Comparison of ENCODE assay signal across 17 cellular contexts in genomic region chr17:69357701-69358100, GRCh38. TPM values are rescaled to one million over a fixed set of nuclear protein-coding genes. Genes with fewer than 3 reads are reported as not detected.
A peak's percentile ranks its signal among the peaks of the same experiment; 100 is the strongest.
DNase-seq lines count a peak whose midpoint lies in the region; ATAC-seq and TF ChIP-seq lines count a peak whose summit lies in the region.
"Had no signal": no experiment of that assay in that cellular context is flagged by ENCODE, and none has a peak within 500 bp of the region (broad histone marks: within the 10 kb centered on the region; RNA-seq: fewer than 3 reads in every experiment).

No MANE protein-coding gene starts in this region.

- peak; percentile 19 for TF ChIP-seq CTCF in choroid plexus epithelial cell (conservative IDR thresholded peaks at IDR 0.05; ENCODE audit: low read depth, low read length)
- peak; percentile 23 to 56 (median 38) for TF ChIP-seq CTCF in gastrocnemius medialis (IDR thresholded peaks at IDR 0.05 in 4 of 5, conservative IDR thresholded peaks at IDR 0.05 in 1 of 5)
- TF ChIP-seq CTCF in dorsolateral prefrontal cortex (IDR thresholded peaks at IDR 0.05 in 54 of 56, conservative IDR thresholded peaks at IDR 0.05 in 2 of 56; ENCODE audit: low read depth in 1 of 56, partially characterized antibody in 56 of 56): no peak

- peak overlapping the region; percentile 65 to 80 (median 76) for H3K27ac ChIP-seq in gastrocnemius medialis
- no peak overlapping the region for H3K27ac ChIP-seq in dorsolateral prefrontal cortex

- in situ Hi-C loops in gastrocnemius medialis (cut with MboI; ENCODE audit: low sequenced_read_pairs in 4 of 4): no loop called here

- H3K4me3 ChIP-seq in choroid plexus epithelial cell (ENCODE audit: low read depth, low read length): no peak overlapping the region
- no peak overlapping the region for H3K4me3 ChIP-seq in gastrocnemius medialis
- H3K4me3 ChIP-seq in dorsolateral prefrontal cortex: no peak overlapping the region
- H3K4me3 ChIP-seq: MG63 had no signal

- peaks cover 11 to 13% of the 10 kb centered on the region in 2 donors for H3K4me1 ChIP-seq in gastrocnemius medialis

- no peaks in the 10 kb centered on the region for H3K9me3 ChIP-seq in gastrocnemius medialis
- H3K9me3 ChIP-seq: MG63 had no signal

- DNase-seq in NCI-H524 (lab: John Stamatoyannopoulos, UW) (peak; percentile 19 to 79), NCI-H524 treated with DMSO at 0.1 percent for 48 hours (lab: John Stamatoyannopoulos, UW) (no peak), NCI-H2171 treated with DMSO at 0.1 percent for 48 hours (lab: John Stamatoyannopoulos, UW) (peak; percentile 92), choroid plexus epithelial cell (ENCODE audit: low read depth) (peak; percentile 32), gastrocnemius medialis (peak in 1 of 2 donors; percentile 37), globus pallidus (ENCODE audit: low spot score) (no peak), dorsolateral prefrontal cortex (no peak), GM19238 (ENCODE audit: insufficient read length, low spot score) (no peak)
- DNase-seq: ACHN; activated CD4-positive, alpha-beta memory T cell treated with anti-CD3 and anti-CD28 coated beads for 36 hours; anterior cingulate cortex; dermis blood vessel endothelial cell; H9; MG63; NCI-H345; occipital lobe had no signal

- no peaks in the 10 kb centered on the region for H3K36me3 ChIP-seq in gastrocnemius medialis
- H3K36me3 ChIP-seq: MG63 had no signal

- intact Hi-C loops in gastrocnemius medialis (cut with DNase I; ENCODE audit: low total_unique reads): loop anchor here (2.0 to 5.0 kb wide), 3 partner anchors 23 to 60 kb away; no protein-coding TSS in a partner anchor
- intact Hi-C loops in dorsolateral prefrontal cortex (cut with DNase I): no loop called here

- H3K27me3 ChIP-seq in gastrocnemius medialis: no peaks in the 10 kb centered on the region
- H3K27me3 ChIP-seq in dorsolateral prefrontal cortex: no peaks in the 10 kb centered on the region
- H3K27me3 ChIP-seq: MG63 had no signal

- peak; percentile 100 for ATAC-seq in gastrocnemius medialis
- ATAC-seq: activated T-helper 17 cell treated with anti-CD3 and anti-CD28 coated beads, Interleukin-2, amount 50 U/mL, for 72 hours had no signal

- no peak for TF ChIP-seq POLR2A in gastrocnemius medialis (IDR thresholded peaks at IDR 0.05)

RNA-seq across cellular contexts. Expression of gene ABCA5, which starts 30.8 kb away (rescaled TPM):
- total RNA-seq in gastrocnemius medialis (100 to 1,000 TPM in 2 of 4 donors, 10 to 100 TPM in 2; 62.8 to 228 (median 123) TPM), dorsolateral prefrontal cortex (100 to 1,000 TPM in 16 of 120 experiments, 10 to 100 TPM in 104; 45.0 to 118 (median 84.0) TPM)

RNA-seq across cellular contexts. Expression of gene MAP2K6, which starts 56.8 kb away (rescaled TPM):
- total RNA-seq in gastrocnemius medialis (100 to 1,000 TPM in 3 of 4 donors, 10 to 100 TPM in 1; 35.1 to 351 (median 223) TPM), dorsolateral prefrontal cortex (10 to 100 TPM in 119 of 120 experiments, 1 to 10 TPM in 1; 9.1 to 26.7 (median 17.7) TPM)

Comparison
In these comparisons a context has a peak if more than half of its experiments do, and no peak if none do; other contexts are left out.
1. DNase-seq: peak in NCI-H524 (2 of 2), NCI-H2171 treated with DMSO at 0.1 percent for 48 hours (single experiment) and choroid plexus epithelial cell (single experiment); none in NCI-H524 treated with DMSO at 0.1 percent for 48 hours (single experiment), globus pallidus (single experiment), dorsolateral prefrontal cortex (0 of 10) and GM19238 (single experiment).
2. CTCF ChIP-seq: peak in choroid plexus epithelial cell (single experiment) and gastrocnemius medialis (5 of 5); none in dorsolateral prefrontal cortex (0 of 56).
3. H3K27ac ChIP-seq: peak in gastrocnemius medialis (4 of 4); none in dorsolateral prefrontal cortex (0 of 59).